ENCODE assay signal across 8 cellular contexts in genomic region chr15:63610209-63610841, GRCh38. TPM values are rescaled to one million over a fixed set of nuclear protein-coding genes. Genes with fewer than 3 reads are reported as not detected.
DNase-seq lines count a peak whose midpoint lies in the region; ATAC-seq, FAIRE-seq and TF ChIP-seq lines count a peak whose summit lies in the region.

No MANE protein-coding gene starts in this region.

- DNase-seq in GM12891 (ENCODE audit: insufficient read length, low spot score) = peak; percentile 55
- DNase-seq in NCI-H510A (lab: John Stamatoyannopoulos, UW) = peak; percentile 27
- peak; percentile 55 for DNase-seq in activated CD4-positive, alpha-beta T cell treated with anti-CD3 and anti-CD28 coated beads for 1 hour
- peak; percentile 83 for DNase-seq in colonic mucosa
- peak; percentile 63 to 69 for DNase-seq in stimulated activated CD4-positive, alpha-beta T cell treated with anti-CD3 and anti-CD28 coated beads, Interleukin-2, amount 100 ng/mL, for 48 hours

- H3K27ac ChIP-seq in colonic mucosa (peak overlapping the region; percentile 72), liver (ENCODE audit: low read depth in 1 of 2, low read length in 2 of 2) (no peak overlapping the region)

- H3K9ac ChIP-seq in colonic mucosa (ENCODE audit: low read depth in 2 of 2, low read length in 2 of 2) (peak overlapping the region in 1 of 2 donors; percentile 72), liver (ENCODE audit: low read depth in 1 of 2, low read length in 2 of 2) (no peak overlapping the region)

- no peaks in the 10 kb centered on the region for H3K9me3 ChIP-seq in colonic mucosa
- H3K9me3 ChIP-seq in liver (ENCODE audit: control insufficient read depth in 4 of 4, low read length in 3 of 4) = no peaks in the 10 kb centered on the region

- WGBS in liver = 18% methylated on average over 6 of the region's 6 CpGs

- intact Hi-C loops in colonic mucosa (cut with DNase I) = no loop called here

- no peaks in the 10 kb centered on the region for H3K27me3 ChIP-seq in colonic mucosa
- no peaks in the 10 kb centered on the region for H3K27me3 ChIP-seq in liver (ENCODE audit: control insufficient read depth in 4 of 4, insufficient read depth in 4 of 4, low read length in 3 of 4)

- TF ChIP-seq CTCF in colonic mucosa (IDR thresholded peaks at IDR 0.05) (peak; percentile 51), liver (IDR thresholded peaks at IDR 0.05; ENCODE audit: low read depth, low read length, missing input control) (peak; percentile 72)

- ATAC-seq in HG03108 (IDR thresholded peaks at IDR 0.05; ENCODE audit: unreplicated experiment) (peak; percentile 57), GM18520 (IDR thresholded peaks at IDR 0.05; ENCODE audit: unreplicated experiment) (no peak)

- peaks cover 16% of the 10 kb centered on the region for H3K4me1 ChIP-seq in colonic mucosa
- no peaks in the 10 kb centered on the region for H3K4me1 ChIP-seq in liver (ENCODE audit: control insufficient read depth in 4 of 4, insufficient read depth in 4 of 4, low read length in 3 of 4)

- H3K36me3 ChIP-seq in colonic mucosa (no peaks in the 10 kb centered on the region), liver (ENCODE audit: control insufficient read depth in 4 of 4, insufficient read depth in 3 of 4, low read depth in 1 of 4, low read length in 3 of 4) (peaks cover 6 to 50% (median 31%) of the 10 kb centered on the region in 4 donors)

- no peak overlapping the region for H3K4me3 ChIP-seq in colonic mucosa
- H3K4me3 ChIP-seq in liver (ENCODE audit: low read depth in 1 of 3, low read length in 3 of 3) = no peak overlapping the region

- no peak for TF ChIP-seq POLR2A in GM12891 (IDR thresholded peaks at IDR 0.05; ENCODE audit: low read depth, low read length)

- peak; percentile 94 for FAIRE-seq in GM12891 (lab: Jason Lieb, UNC)

- peak; percentile 82 to 89 for TF ChIP-seq RAD21 in liver (IDR thresholded peaks at IDR 0.05)

TF ChIP-seq in GM12891, 5 proteins besides CTCF, POLR2A, EP300 and RAD21:
- no peak for TF ChIP-seq PAX5 (IDR thresholded peaks at IDR 0.05; ENCODE audit: insufficient read depth, low read length, severe bottlenecking)
- no peak for TF ChIP-seq SPI1 (IDR thresholded peaks at IDR 0.05; ENCODE audit: low read depth, low read length)
- no peak for TF ChIP-seq POLR2AphosphoS5 (IDR thresholded peaks at IDR 0.05; ENCODE audit: low read depth, low read length)
- no peak for TF ChIP-seq TAF1 (IDR thresholded peaks at IDR 0.05; ENCODE audit: low read depth, low read length)
- no peak for TF ChIP-seq POU2F2 (IDR thresholded peaks at IDR 0.05; ENCODE audit: low read depth, low read length)

TF ChIP-seq in liver, 16 proteins besides CTCF, POLR2A, EP300 and RAD21:
- TF ChIP-seq MAX (IDR thresholded peaks at IDR 0.05) (no peak), ATF3 (IDR thresholded peaks at IDR 0.05) (peak; percentile 32), RXRA (IDR thresholded peaks at IDR 0.05) (peak in 1 of 2 donors; percentile 21)

RNA-seq across cellular contexts. Expression of gene FBXL22, which starts 13.1 kb away (rescaled TPM):
- polyA plus RNA-seq in GM12891 (2012; ENCODE audit: low read depth, missing spikeins) = 0.21 TPM
- 1 to 10 TPM; 2.1 to 4.4 TPM for total RNA-seq in colonic mucosa
- under 1 TPM; 0.19 to 0.25 TPM for total RNA-seq in liver
- polyA plus RNA-seq in liver = under 1 TPM; 0.18 to 0.29 TPM

Comparison
In these comparisons a context has a peak if more than half of its experiments do, and no peak if none do; other contexts are left out.
1. DNase-seq: peak in every context shown above with its lines; median percentile 83 in colonic mucosa; 66 in stimulated activated CD4-positive, alpha-beta T cell treated with anti-CD3 and anti-CD28 coated beads, Interleukin-2, amount 100 ng/mL, for 48 hours; 55 in GM12891; 55 in activated CD4-positive, alpha-beta T cell treated with anti-CD3 and anti-CD28 coated beads for 1 hour; 27 in NCI-H510A.